In the genomic region with DNA sequence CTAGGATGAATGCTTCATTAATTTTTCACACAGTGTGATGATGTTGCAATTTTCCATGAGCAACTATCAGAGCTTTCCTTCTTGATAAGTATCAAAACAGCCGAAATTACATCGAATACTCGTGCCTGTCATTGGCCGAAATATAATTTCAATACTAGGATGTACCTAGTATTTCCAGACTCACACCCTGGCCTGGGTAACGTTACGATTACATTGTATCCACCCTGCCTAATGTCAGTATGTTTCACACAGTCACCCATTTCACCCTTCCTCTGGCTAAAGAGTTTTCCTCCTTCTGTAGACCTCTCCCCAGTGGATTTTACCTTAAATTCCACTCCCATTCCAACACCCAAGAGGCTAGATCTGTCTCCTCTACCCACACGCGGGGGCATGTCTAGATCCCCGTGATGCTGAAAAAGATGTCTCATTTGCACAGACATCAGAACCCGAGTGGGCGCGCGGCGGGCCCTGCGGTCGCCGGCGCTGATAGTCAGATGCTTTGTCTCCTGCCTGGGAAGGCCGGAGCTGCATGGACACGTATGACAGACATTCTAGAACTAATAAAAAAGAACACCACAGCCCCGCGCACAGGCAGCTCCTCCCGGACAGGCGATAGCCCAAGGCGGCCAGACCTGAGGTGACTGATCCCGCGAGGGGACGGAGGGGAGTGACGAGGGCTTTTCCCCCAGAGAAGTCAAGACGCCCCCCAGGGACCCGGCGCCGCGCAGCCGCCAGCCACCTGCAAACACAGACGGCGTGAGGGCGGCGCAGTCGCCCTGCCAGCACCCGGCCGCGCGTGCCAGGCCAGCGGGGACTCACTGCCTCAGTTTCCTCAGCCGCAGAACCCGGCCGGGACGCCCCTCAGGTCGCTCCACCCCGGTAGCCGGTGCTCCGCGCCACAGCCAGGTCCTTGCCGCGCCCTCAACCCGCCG, we compare ENCODE assay signal across 8 cellular contexts. TPM values are rescaled to one million over a fixed set of nuclear protein-coding genes. Genes with fewer than 3 reads are reported as not detected.
DNase-seq lines count a peak whose midpoint lies in the region; ATAC-seq, FAIRE-seq and TF ChIP-seq lines count a peak whose summit lies in the region.

No MANE protein-coding gene starts in this region.

- no peak overlapping the region for H2BK20ac ChIP-seq in IMR-90 (ENCODE audit: low read depth, low read length)

- no peak for TF ChIP-seq EP300 in K562 (IDR thresholded peaks at IDR 0.05; ENCODE audit: low read length)

- peaks cover 54% of the 10 kb centered on the region for H3K79me2 ChIP-seq in K562 (ENCODE audit: control insufficient read depth, insufficient read depth, low read length)

- no peak overlapping the region for H3K56ac ChIP-seq in IMR-90 (ENCODE audit: extremely low read depth, insufficient read depth, low read length)

- no peak overlapping the region for H3K4ac ChIP-seq in IMR-90 (ENCODE audit: low read depth, low read length)

- peak; percentile 80 for FAIRE-seq in K562 (lab: Jason Lieb, UNC)

- H3K27ac ChIP-seq in IMR-90 (ENCODE audit: insufficient read depth, low read length) (no peak overlapping the region), K562 (ENCODE audit: extremely low read depth, low read depth, low read length) (peak overlapping the region; percentile 90), skin epidermis (peak overlapping the region; percentile 1 to 89 (median 82))

- intact Hi-C loops in IMR-90 (cut with micrococcal nuclease), result loop anchor here (10.0 kb wide), 1 partner anchor 127 kb away; no protein-coding TSS in a partner anchor
- intact Hi-C loops in K562 (cut with micrococcal nuclease), result loop anchor here (5.0 kb wide), 2 partner anchors 65 to 120 kb away; no protein-coding TSS in a partner anchor

- WGBS in IMR-90 (ENCODE audit: extremely low coverage in 2 of 2, insufficient read length in 1 of 2), 2 experiments, result 9% methylated on average over 42 of the region's 58 CpGs; no CpG with 5 or more reads in 1 of the 2 experiments
- WGBS in K562 (ENCODE audit: insufficient coverage, low coverage, missing lambda C conversion rate), result under 1% methylated on average over 32 of the region's 58 CpGs

- no peak overlapping the region for H3K23ac ChIP-seq in IMR-90 (ENCODE audit: low read depth, low read length)

- H3K18ac ChIP-seq in IMR-90 (ENCODE audit: low read depth, low read length), result no peak overlapping the region

- H4K5ac ChIP-seq in IMR-90 (ENCODE audit: low read depth, low read length), result no peak overlapping the region

- in situ Hi-C loops in IMR-90 (cut with MboI; ENCODE audit: low sequenced_read_pairs) (no loop called here), K562 (cut with MboI) (no loop called here)

- H3K14ac ChIP-seq in IMR-90 (replicated peaks; ENCODE audit: low read depth, low read length), result no peak overlapping the region

- no peak overlapping the region for H2BK120ac ChIP-seq in IMR-90 (ENCODE audit: low read depth, low read length)

- DNase-seq in D341Med (ENCODE audit: low spot score), result peak; percentile 78
- DNase-seq in IMR-90, result no peak
- peak; percentile 6 to 43 (median 32) for DNase-seq in T-helper 2 cell
- peak; percentile 43 to 73 (median 44) for DNase-seq in K562 (ENCODE audit: extremely low read depth in 1 of 4, low spot score in 3 of 4)
- DNase-seq in iPS-NIHi11 (ENCODE audit: low spot score), result peak; percentile 48
- DNase-seq in NCI-H128 (lab: John Stamatoyannopoulos, UW; ENCODE audit: unreplicated experiment), result no peak

- peak; percentile 34 for ATAC-seq in GM21576 (IDR thresholded peaks at IDR 0.05; ENCODE audit: unreplicated experiment)
- no peak for ATAC-seq in IMR-90 (ENCODE audit: low read depth)
- ATAC-seq in K562, result peak; percentile 54

- peak overlapping the region; percentile 26 for H2AK9ac ChIP-seq in IMR-90 (replicated peaks; ENCODE audit: low read depth, low read length, poor library complexity)

- POLR2A ChIA-PET in IMR-90 (lab: Charles Lee; ENCODE audit: unreplicated experiment), result no interaction called here
- POLR2A ChIA-PET in K562 (lab: Yijun Ruan, JAX), result interaction anchor here (0.6 to 2.8 kb wide), 13 partner anchors 9 to 767 kb away, joined by 3 to 13 read pairs (median 3); no protein-coding TSS in a partner anchor

- BruUV-seq in IMR-90 (replicated peaks; lab: Mats Ljungman, UMichigan) (no TSS peak), K562 (replicated peaks; lab: Mats Ljungman, UMichigan) (TSS peak; percentile 51)

- H2BK5ac ChIP-seq in IMR-90 (ENCODE audit: low read depth, low read length, poor library complexity, severe bottlenecking), result no peak overlapping the region

- TF ChIP-seq RAD21 in IMR-90 (IDR thresholded peaks at IDR 0.05; ENCODE audit: low read length) (no peak), K562 (CRISPR knock-in tag; conservative IDR thresholded peaks at IDR 0.05 in 1 of 2, IDR thresholded peaks at IDR 0.05 in 1 of 2) (no peak)

- no peak for TF ChIP-seq POLR2A in IMR-90 (IDR thresholded peaks at IDR 0.05; ENCODE audit: low read depth, low read length)
- TF ChIP-seq POLR2A in K562 (conservative IDR thresholded peaks at IDR 0.05), result no peak

- peaks cover 5% of the 10 kb centered on the region for H3K27me3 ChIP-seq in IMR-90 (ENCODE audit: control insufficient read depth, insufficient read depth, low read length)
- H3K27me3 ChIP-seq in K562 (ENCODE audit: control insufficient read depth in 2 of 2, insufficient read depth in 2 of 2, low read length in 2 of 2), result no peaks in the 10 kb centered on the region

- H3K4me2 ChIP-seq in IMR-90 (ENCODE audit: low read depth, low read length) (peak overlapping the region; percentile 45), K562 (ENCODE audit: insufficient read depth, low read length) (peak overlapping the region; percentile 94)

- H4K20me1 ChIP-seq in IMR-90 (ENCODE audit: insufficient read depth, low read length) (no peaks in the 10 kb centered on the region), K562 (replicated peaks; ENCODE audit: control insufficient read depth, insufficient read depth, low read length) (no peaks in the 10 kb centered on the region)

- H3K9ac ChIP-seq in IMR-90 (ENCODE audit: low read depth, low read length) (no peak overlapping the region), K562 (ENCODE audit: insufficient read depth in 1 of 2, low read depth in 2 of 2, low read length in 2 of 2) (peak overlapping the region; percentile 78 to 97)

- no peak overlapping the region for H4K8ac ChIP-seq in IMR-90 (ENCODE audit: low read depth in 2 of 2, low read length in 2 of 2)

- H4K91ac ChIP-seq in IMR-90 (ENCODE audit: insufficient read depth, low read depth, low read length), result no peak overlapping the region

- no peaks in the 10 kb centered on the region for H3K79me1 ChIP-seq in IMR-90 (ENCODE audit: low read depth in 1 of 2, low read length in 2 of 2)

- TF ChIP-seq CTCF in IMR-90 (conservative IDR thresholded peaks at IDR 0.05; ENCODE audit: low read depth, low read length), result no peak
- no peak; a peak in 1 of 6 replicates for TF ChIP-seq CTCF in K562 (IDR thresholded peaks at IDR 0.05 in 2 of 3, conservative IDR thresholded peaks at IDR 0.05 in 1 of 3; ENCODE audit: insufficient read depth in 2 of 3, low read depth in 1 of 3, low read length in 3 of 3)

- H2AFZ ChIP-seq in IMR-90 (replicated peaks; ENCODE audit: low read length, poor library complexity) (peak overlapping the region; percentile 92), K562 (ENCODE audit: low read depth, low read length) (peak overlapping the region; percentile 90)

- H3K4me1 ChIP-seq in IMR-90 (ENCODE audit: control insufficient read depth, insufficient read depth, low read length), result no peaks in the 10 kb centered on the region
- peaks cover 21 to 26% of the 10 kb centered on the region in 2 experiments; a peak in 4 of 5 replicates for H3K4me1 ChIP-seq in K562 (replicated peaks in 1 of 2; ENCODE audit: control insufficient read depth in 2 of 2, insufficient read depth in 2 of 2, low read length in 2 of 2)

- CTCF ChIA-PET in IMR-90 (lab: Yijun Ruan, JAX) (no interaction called here), K562 (lab: Yijun Ruan, JAX; ENCODE audit: low intra/inter-chr PET ratio) (no interaction called here)

- no peak overlapping the region for H2AK5ac ChIP-seq in IMR-90 (ENCODE audit: low read depth, low read length)

- H3K36me3 ChIP-seq in IMR-90 (ENCODE audit: control insufficient read depth, insufficient read depth, low read length), result no peaks in the 10 kb centered on the region
- H3K36me3 ChIP-seq in K562 (ENCODE audit: control insufficient read depth, insufficient read depth, low read length), result no peaks in the 10 kb centered on the region

- H3K4me3 ChIP-seq in IMR-90 (ENCODE audit: insufficient read depth, low read depth, low read length) (peak overlapping the region; percentile 37), K562 (peak overlapping the region; percentile 86), skin epidermis (peak overlapping the region; percentile 71 to 93 (median 84))

- H3K9me3 ChIP-seq in IMR-90 (ENCODE audit: control insufficient read depth, insufficient read depth, low read length) (no peaks in the 10 kb centered on the region), K562 (replicated peaks; ENCODE audit: control insufficient read depth, insufficient read depth, low read depth, low read length) (no peaks in the 10 kb centered on the region)

- no peak overlapping the region for H2BK15ac ChIP-seq in IMR-90 (ENCODE audit: low read depth, low read length)

- dilution Hi-C loops in IMR-90 (cut with HindIII; ENCODE audit: low sequenced_read_pairs, unreplicated experiment), result no loop called here

- no peaks in the 10 kb centered on the region for H3K9me1 ChIP-seq in IMR-90 (ENCODE audit: insufficient read depth, low read length)
- no peaks in the 10 kb centered on the region for H3K9me1 ChIP-seq in K562 (ENCODE audit: control insufficient read depth, insufficient read depth, low read length)

RNA-seq across cellular contexts. Expression of gene KIF21A, which starts 0.7 kb away (rescaled TPM):
- total RNA-seq in IMR-90 (2012; rRNA removed), result 1.1 TPM in 2 replicates
- 0.34 and 0.38 TPM in 2 replicates for polyA plus RNA-seq in IMR-90 (2012; rRNA removed)
- 0.02 and 0.05 TPM in 2 replicates for polyA plus RNA-seq in IMR-90 (2012; cell fraction: cytosol; rRNA removed)
- 0.09 and 0.73 TPM in 2 replicates for polyA plus RNA-seq in IMR-90 (2012; cell fraction: nucleus; rRNA removed; ENCODE audit: low replicate concordance)
- total RNA-seq in K562 (2011; cell fraction: chromatin; rRNA removed; ENCODE audit: low replicate concordance), result 18.6 and 112 TPM in 2 replicates
- 10.0 and 16.8 TPM in 2 replicates for total RNA-seq in K562 (2011; cell fraction: nucleolus; rRNA removed)
- total RNA-seq in K562 (2011; cell fraction: nucleoplasm; rRNA removed), result 38.6 and 55.0 TPM in 2 replicates
- 27.2 and 30.3 TPM in 2 replicates for total RNA-seq in K562 (2014; rRNA removed)
- total RNA-seq in K562 (2014; rRNA removed; fragmentation: Illumina TruSeq; extraction: Trizol), result 45.0 and 53.9 TPM in 2 replicates
- 40.9 and 41.1 TPM in 2 replicates for total RNA-seq in K562 (2015; rRNA removed; fragmentation: Illumina TruSeq; extraction: Trizol)
- 27.7 and 30.4 TPM in 2 replicates for total RNA-seq in K562 (2021)
- polyA plus RNA-seq in K562 (2011; rRNA removed), result 16.2 and 30.1 TPM in 2 replicates
- 4.8 and 6.8 TPM in 2 replicates for polyA plus RNA-seq in K562 (2011; cell fraction: cytosol; rRNA removed)
- polyA plus RNA-seq in K562 (2011; cell fraction: nucleus; rRNA removed), result 11.8 and 13.0 TPM in 2 replicates
- polyA plus RNA-seq in K562 (2012), result 15.4 and 20.4 TPM in 2 replicates
- polyA plus RNA-seq in K562 (2014; fragmentation: Illumina TruSeq; extraction: Trizol), result 27.1 and 34.8 TPM in 2 replicates
- 10 to 100 TPM; 17.7 to 18.8 TPM for polyA plus RNA-seq in K562 (2014; fragmentation: Nextera tagmentation; extraction: Ambion mirVana)
- 18.3 and 19.3 TPM in 2 replicates for polyA plus RNA-seq in K562 (2014; rRNA removed)
- polyA minus RNA-seq in K562 (2011; rRNA and poly(A)+ RNA removed), result 71.3 and 107 TPM in 2 replicates
- polyA minus RNA-seq in K562 (2011; cell fraction: cytosol; rRNA and poly(A)+ RNA removed), result 13.3 and 26.8 TPM in 2 replicates
- polyA minus RNA-seq in K562 (2011; cell fraction: nucleus; rRNA and poly(A)+ RNA removed), result 53.9 and 58.5 TPM in 2 replicates

Comparison
In these comparisons a context has a peak if more than half of its experiments do, and no peak if none do; other contexts are left out.
1. DNase-seq: peak in D341Med (single experiment), T-helper 2 cell (5 of 5), K562 (4 of 4) and iPS-NIHi11 (single experiment); none in IMR-90 (single experiment) and NCI-H128 (single experiment).
2. Peak in every context shown above with its lines, with median percentiles within 50 percentile points of each other: H3K4me3 ChIP-seq.